In the genomic region with DNA sequence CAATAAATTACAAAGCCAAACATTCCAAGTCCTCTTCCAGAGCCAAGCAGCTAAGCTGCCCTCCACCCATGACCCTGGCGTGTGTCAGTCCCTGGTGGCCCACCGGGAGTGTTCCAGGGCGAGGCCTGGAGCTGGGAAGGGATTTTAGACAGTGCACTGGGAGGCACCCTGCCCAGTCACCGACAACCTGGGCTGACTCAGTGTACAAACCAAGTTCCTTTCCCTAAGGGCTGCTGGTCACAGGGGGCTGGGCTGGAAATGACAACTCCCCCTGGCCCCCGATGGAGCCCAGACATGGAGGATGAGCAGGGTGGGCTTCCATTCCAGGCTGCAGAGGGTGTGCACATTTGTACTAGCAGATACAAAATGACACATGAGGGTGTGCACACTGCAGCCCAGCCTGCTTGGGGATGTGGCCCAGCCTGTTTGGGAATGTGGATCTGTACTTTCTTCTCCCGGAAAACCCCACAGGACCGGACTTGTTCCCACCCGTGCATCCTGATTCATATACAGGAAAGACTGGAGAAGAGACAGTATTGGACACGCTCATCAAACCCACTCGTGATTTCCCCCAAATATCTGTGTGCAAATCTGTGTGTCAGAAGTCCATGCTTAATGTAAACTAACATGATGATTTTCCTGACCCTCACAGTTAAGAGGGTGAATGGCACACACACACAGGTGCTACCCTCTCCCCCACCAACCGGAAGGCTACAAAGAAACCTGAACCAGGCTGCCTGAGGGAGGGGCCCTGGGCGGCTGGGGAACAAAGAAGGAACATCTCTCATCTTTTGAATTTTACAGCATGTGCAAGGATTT, we compare ENCODE assay signal across 24 cellular contexts. TPM values are rescaled to one million over a fixed set of nuclear protein-coding genes. Genes with fewer than 3 reads are reported as not detected.
DNase-seq lines count a peak whose midpoint lies in the region; FAIRE-seq and TF ChIP-seq lines count a peak whose summit lies in the region.
"Had no signal": no experiment of that assay in that cellular context is flagged by ENCODE, and none has a peak within 500 bp of the region (broad histone marks: within the 10 kb centered on the region; RNA-seq: fewer than 3 reads in every experiment).

No MANE protein-coding gene starts in this region.

- H4K20me1 ChIP-seq in keratinocyte (ENCODE audit: control insufficient read depth, extremely low read depth, insufficient read depth, low read length): no peaks in the 10 kb centered on the region

- H3K27ac ChIP-seq in esophagus squamous epithelium: peak overlapping the region; percentile 68 to 81 (median 73)
- peak overlapping the region; percentile 83 for H3K27ac ChIP-seq in keratinocyte (ENCODE audit: control insufficient read depth, insufficient read depth, low read length)
- H3K27ac ChIP-seq in testis: no peak overlapping the region
- H3K27ac ChIP-seq in SJCRH30: no peak overlapping the region
- H3K27ac ChIP-seq: neural progenitor cell, SJSA1 had no signal

- no peak for TF ChIP-seq POLR2A in esophagus squamous epithelium (IDR thresholded peaks at IDR 0.05)
- no peak for TF ChIP-seq POLR2A in testis (IDR thresholded peaks at IDR 0.05)

- peak; percentile 87 for FAIRE-seq in keratinocyte (lab: Jason Lieb, UNC)
- FAIRE-seq: astrocyte had no signal

- peaks cover 97% of the 10 kb centered on the region for H3K36me3 Mint-ChIP-seq in activated T-cell treated with anti-CD3 and anti-CD28 coated beads, Interleukin-2, amount 50 U/mL, for 24 hours (ENCODE audit: low read depth)

- peak overlapping the region; percentile 43 for H3K9ac ChIP-seq in keratinocyte (ENCODE audit: control insufficient read depth, extremely low read depth, insufficient read depth, low read length)
- H3K9ac ChIP-seq: neural progenitor cell had no signal

- no peaks in the 10 kb centered on the region for H3K27me3 ChIP-seq in esophagus squamous epithelium
- no peaks in the 10 kb centered on the region for H3K27me3 ChIP-seq in keratinocyte (ENCODE audit: control insufficient read depth, extremely low read depth, insufficient read depth, low read length)
- H3K27me3 ChIP-seq in testis: no peaks in the 10 kb centered on the region
- no peaks in the 10 kb centered on the region for H3K27me3 ChIP-seq in SJCRH30
- H3K27me3 ChIP-seq: neural progenitor cell, SJSA1 had no signal

- no peak for TF ChIP-seq CTCF in esophagus squamous epithelium (IDR thresholded peaks at IDR 0.05)
- TF ChIP-seq CTCF in keratinocyte (optimal IDR thresholded peaks at IDR 0.05 in 1 of 3, IDR thresholded peaks at IDR 0.05 in 1 of 3, conservative IDR thresholded peaks at IDR 0.05 in 1 of 3; ENCODE audit: extremely low read depth in 1 of 3, insufficient read depth in 2 of 3, low read length in 3 of 3): no peak
- no peak for TF ChIP-seq CTCF in testis (IDR thresholded peaks at IDR 0.05)

- no peak overlapping the region for H2AFZ ChIP-seq in keratinocyte (ENCODE audit: control insufficient read depth, low read length)
- H2AFZ ChIP-seq: neural progenitor cell had no signal

- no peak overlapping the region for H3K4me3 Mint-ChIP-seq in activated T-cell treated with anti-CD3 and anti-CD28 coated beads, Interleukin-2, amount 50 U/mL, for 24 hours
- H3K4me3 Mint-ChIP-seq: B cell, neural progenitor cell had no signal

- no peaks in the 10 kb centered on the region for H3K9me1 ChIP-seq in keratinocyte (ENCODE audit: control insufficient read depth, extremely low read depth, insufficient read depth, low read length)

- H3K9me3 ChIP-seq in esophagus squamous epithelium (peaks cover 0 to 23% (median 21%) of the 10 kb centered on the region in 3 donors), keratinocyte (ENCODE audit: control insufficient read depth, low read depth, low read length) (no peaks in the 10 kb centered on the region), testis (no peaks in the 10 kb centered on the region), SJCRH30 (replicated peaks) (peaks cover 4% of the 10 kb centered on the region)
- H3K9me3 ChIP-seq: prostate gland had no signal

- H3K4me2 ChIP-seq in keratinocyte (ENCODE audit: control insufficient read depth, extremely low read depth, insufficient read depth, low read depth, low read length): peak overlapping the region; percentile 80
- H3K4me2 ChIP-seq: neural progenitor cell had no signal

- DNase-seq in activated T-cell treated with anti-CD3 and anti-CD28 coated beads, Interleukin-2, amount 50 U/mL, for 1 hour: peak; percentile 5
- no peak for DNase-seq in activated T-cell treated with anti-CD3 and anti-CD28 coated beads, Interleukin-2, amount 50 U/mL, for 24 hours
- DNase-seq in esophagus squamous epithelium (lab: John Stamatoyannopoulos, UW) (no peak), keratinocyte (ENCODE audit: low read depth, low spot score) (peak; percentile 40), testis (peak; percentile 42), SJCRH30 (no peak), RKO (ENCODE audit: low spot score) (no peak)
- no peak for DNase-seq in effector CD4-positive, alpha-beta T cell
- DNase-seq: 8988T; effector CD8-positive, alpha-beta T cell; Karpas-422; NCI-H1048; NCI-H446 treated with DMSO at 0.1 percent for 48 hours; OCI-M1; stimulated activated CD4-positive, alpha-beta T cell treated with anti-CD3 and anti-CD28 coated beads, Interleukin-4, amount 100 ng/mL, for 24 hours; stimulated activated naive CD8-positive, alpha-beta T cell treated with anti-CD3 and anti-CD28 coated beads, Interleukin-15, Interleukin-2, amounts not matched to agents 100 U/mL and 50 U/mL, for 24 hours; T-helper 1 cell; trophoblast cell had no signal

- no peaks in the 10 kb centered on the region for H3K27me3 Mint-ChIP-seq in activated T-cell treated with anti-CD3 and anti-CD28 coated beads, Interleukin-2, amount 50 U/mL, for 24 hours
- H3K27me3 Mint-ChIP-seq: B cell had no signal

- dilution Hi-C loops in keratinocyte (cut with MboI; ENCODE audit: extremely low pct_ligation_motif_present, low sequenced_read_pairs): no loop called here

- peaks cover 12% of the 10 kb centered on the region for H3K9me3 Mint-ChIP-seq in activated T-cell treated with anti-CD3 and anti-CD28 coated beads, Interleukin-2, amount 50 U/mL, for 24 hours

- H3K36me3 ChIP-seq in esophagus squamous epithelium (peaks cover 9 to 86% (median 14%) of the 10 kb centered on the region in 3 donors), keratinocyte (ENCODE audit: control insufficient read depth in 2 of 2, extremely low read depth in 1 of 2, insufficient read depth in 2 of 2, low read length in 2 of 2) (peaks cover 16 to 19% of the 10 kb centered on the region in 2 experiments), testis (ENCODE audit: low read depth, missing control alignments) (no peaks in the 10 kb centered on the region), SJCRH30 (peaks cover 57% of the 10 kb centered on the region)
- H3K36me3 ChIP-seq: prostate gland had no signal

- intact Hi-C loops in esophagus squamous epithelium (cut with DNase I) (no loop called here), testis (cut with DNase I; ENCODE audit: low total_unique reads) (no loop called here)

- H3K4me1 ChIP-seq in esophagus squamous epithelium (peaks cover 0 to 24% (median 20%) of the 10 kb centered on the region in 3 donors), keratinocyte (ENCODE audit: control insufficient read depth, extremely low read depth, insufficient read depth, low read length) (peaks cover 19% of the 10 kb centered on the region), testis (peaks cover 9% of the 10 kb centered on the region), SJCRH30 (no peaks in the 10 kb centered on the region)
- H3K4me1 ChIP-seq: neural progenitor cell, SJSA1 had no signal

- H3K4me1 Mint-ChIP-seq in activated T-cell treated with anti-CD3 and anti-CD28 coated beads, Interleukin-2, amount 50 U/mL, for 24 hours (ENCODE audit: low read depth): peaks cover 2% of the 10 kb centered on the region
- H3K4me1 Mint-ChIP-seq: B cell had no signal

- H3K27ac Mint-ChIP-seq in activated T-cell treated with anti-CD3 and anti-CD28 coated beads, Interleukin-2, amount 50 U/mL, for 24 hours: no peak overlapping the region
- H3K27ac Mint-ChIP-seq: activated naive CD4-positive, alpha-beta T cell treated with anti-CD3 and anti-CD28 coated beads, Interleukin-2, amount 50 U/mL, for 72 hours; B cell; neural progenitor cell had no signal

- H3K79me2 ChIP-seq in keratinocyte (ENCODE audit: control insufficient read depth, insufficient read depth, low read length): no peaks in the 10 kb centered on the region

- WGBS in esophagus squamous epithelium, 2 donors: 31 to 48% methylated on average over 5 to 8 of the region's 12 CpGs
- 58 to 62% methylated on average over 11 to 12 of the region's 12 CpGs for WGBS in testis, 2 donors

- H3K4me3 ChIP-seq in esophagus squamous epithelium: no peak overlapping the region
- peak overlapping the region in 2 of 3 experiments; percentile 30 to 47 for H3K4me3 ChIP-seq in keratinocyte (ENCODE audit: control insufficient read depth in 2 of 3, extremely low read depth in 1 of 3, insufficient read depth in 2 of 3, low read depth in 1 of 3, low read length in 3 of 3)
- no peak overlapping the region for H3K4me3 ChIP-seq in testis
- H3K4me3 ChIP-seq in SJCRH30: no peak overlapping the region
- H3K4me3 ChIP-seq: neural progenitor cell, prostate gland, SJSA1 had no signal

RNA-seq across cellular contexts. Expression of a gene that starts 58.9 kb away (rescaled TPM):
- 100 to 1,000 TPM in 2 of 4 donors, 10 to 100 TPM in 2; 62.4 to 259 (median 104) TPM for total RNA-seq in esophagus squamous epithelium
- polyA plus RNA-seq in keratinocyte: 114 to 129 TPM (median 127 TPM) in 3 replicates
- 220 TPM for polyA plus RNA-seq in keratinocyte (2011; ENCODE audit: low read depth)
- 101 and 107 TPM in 2 replicates for polyA plus RNA-seq in keratinocyte (2011; cell fraction: cytosol; rRNA removed)
- 112 and 117 TPM in 2 replicates for polyA plus RNA-seq in keratinocyte (2011; cell fraction: nucleus; rRNA removed)
- 101 and 114 TPM in 2 replicates for polyA plus RNA-seq in keratinocyte (2012; ENCODE audit: low replicate concordance)
- 84.8 to 119 TPM (median 109 TPM) in 3 replicates for polyA minus RNA-seq in keratinocyte
- 62.2 TPM for polyA minus RNA-seq in keratinocyte (2011; cell fraction: cytosol; rRNA and poly(A)+ RNA removed)
- 24.8 and 48.1 TPM in 2 replicates for polyA minus RNA-seq in keratinocyte (2011; cell fraction: nucleus; rRNA and poly(A)+ RNA removed)
- total RNA-seq in testis: 100 to 1,000 TPM; 139 to 165 TPM
- polyA plus RNA-seq in testis (ENCODE audit: insufficient read depth, low read depth, low replicate concordance): 108 TPM
- total RNA-seq in SJCRH30 (2014; rRNA removed; shearing (Covaris generic)): 146 and 171 TPM in 2 replicates

Comparison
In these comparisons a context has a peak if more than half of its experiments do, and no peak if none do; other contexts are left out.
1. DNase-seq: peak in activated T-cell treated with anti-CD3 and anti-CD28 coated beads, Interleukin-2, amount 50 U/mL, for 1 hour (single experiment), keratinocyte (single experiment) and testis (single experiment); none in activated T-cell treated with anti-CD3 and anti-CD28 coated beads, Interleukin-2, amount 50 U/mL, for 24 hours (single experiment), esophagus squamous epithelium (single experiment), SJCRH30 (0 of 2), effector CD4-positive, alpha-beta T cell (single experiment) and RKO (single experiment).
2. H3K27ac ChIP-seq: peak in esophagus squamous epithelium (4 of 4) and keratinocyte (single experiment); none in testis (0 of 2) and SJCRH30 (single experiment).
3. H3K4me3 ChIP-seq: peak in keratinocyte (2 of 3); none in esophagus squamous epithelium (0 of 4), testis (0 of 2) and SJCRH30 (single experiment).